In the genomic region with DNA sequence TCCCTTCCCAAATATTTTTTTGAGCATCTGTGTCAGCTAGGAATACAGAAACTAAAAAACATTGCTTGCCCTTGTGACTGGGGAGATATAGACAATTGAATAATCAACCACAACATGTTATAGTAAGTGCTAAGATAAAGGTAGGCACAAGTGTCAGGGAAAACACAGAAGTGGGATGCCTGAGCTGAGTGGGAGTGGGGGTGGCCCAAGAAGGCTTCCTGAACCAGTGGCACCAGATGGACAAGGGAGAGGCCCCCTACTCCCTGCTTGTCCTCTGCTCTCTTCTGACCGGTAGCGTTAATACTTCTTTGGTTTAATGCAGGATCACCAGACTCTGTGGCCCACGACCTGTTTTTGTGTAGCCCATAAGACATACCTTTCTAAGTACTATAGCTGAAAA, we compare ENCODE assay signal across 11 cellular contexts. TPM values are rescaled to one million over a fixed set of nuclear protein-coding genes. Genes with fewer than 3 reads are reported as not detected.
DNase-seq lines count a peak whose midpoint lies in the region; ATAC-seq and TF ChIP-seq lines count a peak whose summit lies in the region.
"Had no signal": no experiment of that assay in that cellular context is flagged by ENCODE, and none has a peak within 500 bp of the region (broad histone marks: within the 10 kb centered on the region; RNA-seq: fewer than 3 reads in every experiment).

No MANE protein-coding gene starts in this region.

- H2AK5ac ChIP-seq in trophoblast cell (ENCODE audit: low read length) = peak overlapping the region; percentile 31

- H2BK12ac ChIP-seq in trophoblast cell (ENCODE audit: low read length) = peak overlapping the region; percentile 93

- H3K4me3 ChIP-seq in HUES48 (ENCODE audit: low read depth, low read length) = no peak overlapping the region
- no peak overlapping the region for H3K4me3 ChIP-seq in trophoblast cell (ENCODE audit: low read depth, low read length)

- no peak overlapping the region for H3K9ac ChIP-seq in HUES48 (ENCODE audit: low read depth, low read length)
- no peak overlapping the region for H3K9ac ChIP-seq in trophoblast cell (ENCODE audit: low read length)

- H3K9me3 ChIP-seq in HUES48 (ENCODE audit: control insufficient read depth, insufficient read depth, low read length) = no peaks in the 10 kb centered on the region
- H3K9me3 ChIP-seq in trophoblast cell (ENCODE audit: insufficient read depth, low read depth, low read length) = no peaks in the 10 kb centered on the region

- H4K8ac ChIP-seq in trophoblast cell (ENCODE audit: low read depth, low read length) = peak overlapping the region; percentile 67

- peak overlapping the region; percentile 31 for H3K4ac ChIP-seq in trophoblast cell (ENCODE audit: low read depth, low read length)

- peak overlapping the region; percentile 69 for H3K18ac ChIP-seq in trophoblast cell (ENCODE audit: low read length)

- peak overlapping the region; percentile 88 for H4K91ac ChIP-seq in trophoblast cell (ENCODE audit: low read depth, low read length)

- H3K27ac ChIP-seq in HUES48 (ENCODE audit: low read depth, low read length) (peak overlapping the region; percentile 91), foreskin keratinocyte (peak overlapping the region; percentile 69), trophoblast cell (ENCODE audit: low read depth, low read length) (peak overlapping the region; percentile 95)

- no peak for DNase-seq in foreskin keratinocyte
- no peak for DNase-seq in trophoblast cell
- no peak for DNase-seq in NCI-H1694 treated with DMSO at 0.1 percent for 48 hours (lab: John Stamatoyannopoulos, UW)
- DNase-seq in NCI-H748 treated with DMSO at 0.1 percent for 48 hours (lab: John Stamatoyannopoulos, UW) = no peak
- no peak for DNase-seq in NCI-H2227 treated with DMSO at 0.1 percent for 48 hours (lab: John Stamatoyannopoulos, UW)
- DNase-seq: DMS79; NCI-H1105; NK-92 treated with Interleukin-12 subunit alpha and Interleukin-12 subunit beta, amount 100 ng/mL, for 24 hours; T-helper 9 cell had no signal

- H3K27me3 ChIP-seq in HUES48 (ENCODE audit: control insufficient read depth, insufficient read depth, low read length) = no peaks in the 10 kb centered on the region
- no peaks in the 10 kb centered on the region for H3K27me3 ChIP-seq in foreskin keratinocyte
- H3K27me3 ChIP-seq in trophoblast cell (ENCODE audit: insufficient read depth, low read length) = no peaks in the 10 kb centered on the region

- no peak for TF ChIP-seq CTCF in foreskin keratinocyte (conservative IDR thresholded peaks at IDR 0.05)

- H2BK5ac ChIP-seq in trophoblast cell (ENCODE audit: low read depth, low read length, poor library complexity) = peak overlapping the region; percentile 82

- no peak overlapping the region for H3K23ac ChIP-seq in trophoblast cell (ENCODE audit: low read length)

- ATAC-seq in SK-N-SH treated with all-trans-retinoic acid at 6 μM for 48 hours (peak; percentile 1; the same call in 1 of the 3 replicates), foreskin keratinocyte (no peak)

- peaks cover 22% of the 10 kb centered on the region for H3K4me1 ChIP-seq in HUES48 (ENCODE audit: control insufficient read depth, insufficient read depth, low read length)
- peaks cover 22% of the 10 kb centered on the region for H3K4me1 ChIP-seq in foreskin keratinocyte
- peaks cover 27% of the 10 kb centered on the region in 2 experiments for H3K4me1 ChIP-seq in trophoblast cell (ENCODE audit: control insufficient read depth in 1 of 2, insufficient read depth in 2 of 2, low read length in 2 of 2)

- peak overlapping the region; percentile 84 for H2BK120ac ChIP-seq in trophoblast cell (ENCODE audit: insufficient read depth, low read length, poor library complexity)

- H3K14ac ChIP-seq in trophoblast cell (ENCODE audit: low read length) = peak overlapping the region; percentile 69

- peaks cover 21% of the 10 kb centered on the region for H3K79me1 ChIP-seq in trophoblast cell (ENCODE audit: low read length)

- H2AFZ ChIP-seq in trophoblast cell (ENCODE audit: insufficient read depth, low read length, poor library complexity) = no peak overlapping the region

- no CpG with 5 or more reads among the region's 3 CpGs for WGBS in trophoblast cell (ENCODE audit: extremely low coverage, insufficient coverage, insufficient read length)

- H3K4me2 ChIP-seq in trophoblast cell (ENCODE audit: low read length) = peak overlapping the region; percentile 23

- H3K36me3 ChIP-seq in HUES48 (ENCODE audit: control insufficient read depth, insufficient read depth, low read length) = no peaks in the 10 kb centered on the region
- H3K36me3 ChIP-seq in trophoblast cell (ENCODE audit: control insufficient read depth in 1 of 2, insufficient read depth in 2 of 2, low read length in 2 of 2) = no peaks in the 10 kb centered on the region

- H3K79me2 ChIP-seq in trophoblast cell (ENCODE audit: control insufficient read depth, insufficient read depth, low read length, poor library complexity) = peaks cover 7% of the 10 kb centered on the region

- H4K12ac ChIP-seq in trophoblast cell (ENCODE audit: low read depth, low read length) = peak overlapping the region; percentile 13

TF ChIP-seq in SK-N-SH treated with all-trans-retinoic acid at 6 μM for 48 hours, 23 proteins besides CTCF, POLR2A, EP300 and RAD21 (continues in another document):
- TF ChIP-seq ISL1 (CRISPR knock-in tag; IDR thresholded peaks at IDR 0.05) (no peak), TCF4 (CRISPR knock-in tag; IDR thresholded peaks at IDR 0.05; ENCODE audit: borderline replicate concordance) (no peak), TOX (CRISPR knock-in tag; IDR thresholded peaks at IDR 0.05; ENCODE audit: borderline replicate concordance) (no peak), ZNF565 (CRISPR knock-in tag; conservative IDR thresholded peaks at IDR 0.05; ENCODE audit: low read depth) (no peak), ZC3H10 (CRISPR knock-in tag; IDR thresholded peaks at IDR 0.05) (no peak), ARNTL (CRISPR knock-in tag; IDR thresholded peaks at IDR 0.05; ENCODE audit: borderline replicate concordance, low read depth) (no peak), ZNF8 (CRISPR knock-in tag; IDR thresholded peaks at IDR 0.05) (no peak), BACH2 (CRISPR knock-in tag; IDR thresholded peaks at IDR 0.05; ENCODE audit: borderline replicate concordance) (no peak), RARB (CRISPR knock-in tag; IDR thresholded peaks at IDR 0.05) (no peak), SNAI2 (CRISPR knock-in tag; IDR thresholded peaks at IDR 0.05) (no peak), OSR1 (CRISPR knock-in tag; IDR thresholded peaks at IDR 0.05) (no peak), CSDC2 (CRISPR knock-in tag; IDR thresholded peaks at IDR 0.05) (no peak)
- TF ChIP-seq, protein P1, sequence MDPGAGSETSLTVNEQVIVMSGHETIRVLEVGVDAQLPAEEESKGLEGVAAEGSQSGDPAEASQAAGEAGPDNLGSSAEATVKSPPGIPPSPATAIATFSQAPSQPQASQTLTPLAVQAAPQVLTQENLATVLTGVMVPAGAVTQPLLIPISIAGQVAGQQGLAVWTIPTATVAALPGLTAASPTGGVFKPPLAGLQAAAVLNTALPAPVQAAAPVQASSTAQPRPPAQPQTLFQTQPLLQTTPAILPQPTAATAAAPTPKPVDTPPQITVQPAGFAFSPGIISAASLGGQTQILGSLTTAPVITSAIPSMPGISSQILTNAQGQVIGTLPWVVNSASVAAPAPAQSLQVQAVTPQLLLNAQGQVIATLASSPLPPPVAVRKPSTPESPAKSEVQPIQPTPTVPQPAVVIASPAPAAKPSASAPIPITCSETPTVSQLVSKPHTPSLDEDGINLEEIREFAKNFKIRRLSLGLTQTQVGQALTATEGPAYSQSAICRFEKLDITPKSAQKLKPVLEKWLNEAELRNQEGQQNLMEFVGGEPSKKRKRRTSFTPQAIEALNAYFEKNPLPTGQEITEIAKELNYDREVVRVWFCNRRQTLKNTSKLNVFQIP (CRISPR knock-in tag; IDR thresholded peaks at IDR 0.05; ENCODE audit: borderline replicate concordance, low read depth) = no peak
- TF ChIP-seq, protein P2, sequence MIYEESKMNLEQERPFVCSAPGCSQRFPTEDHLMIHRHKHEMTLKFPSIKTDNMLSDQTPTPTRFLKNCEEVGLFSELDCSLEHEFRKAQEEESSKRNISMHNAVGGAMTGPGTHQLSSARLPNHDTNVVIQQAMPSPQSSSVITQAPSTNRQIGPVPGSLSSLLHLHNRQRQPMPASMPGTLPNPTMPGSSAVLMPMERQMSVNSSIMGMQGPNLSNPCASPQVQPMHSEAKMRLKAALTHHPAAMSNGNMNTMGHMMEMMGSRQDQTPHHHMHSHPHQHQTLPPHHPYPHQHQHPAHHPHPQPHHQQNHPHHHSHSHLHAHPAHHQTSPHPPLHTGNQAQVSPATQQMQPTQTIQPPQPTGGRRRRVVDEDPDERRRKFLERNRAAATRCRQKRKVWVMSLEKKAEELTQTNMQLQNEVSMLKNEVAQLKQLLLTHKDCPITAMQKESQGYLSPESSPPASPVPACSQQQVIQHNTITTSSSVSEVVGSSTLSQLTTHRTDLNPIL (CRISPR knock-in tag; IDR thresholded peaks at IDR 0.05; ENCODE audit: low read depth) = no peak
- TF ChIP-seq, protein P3, sequence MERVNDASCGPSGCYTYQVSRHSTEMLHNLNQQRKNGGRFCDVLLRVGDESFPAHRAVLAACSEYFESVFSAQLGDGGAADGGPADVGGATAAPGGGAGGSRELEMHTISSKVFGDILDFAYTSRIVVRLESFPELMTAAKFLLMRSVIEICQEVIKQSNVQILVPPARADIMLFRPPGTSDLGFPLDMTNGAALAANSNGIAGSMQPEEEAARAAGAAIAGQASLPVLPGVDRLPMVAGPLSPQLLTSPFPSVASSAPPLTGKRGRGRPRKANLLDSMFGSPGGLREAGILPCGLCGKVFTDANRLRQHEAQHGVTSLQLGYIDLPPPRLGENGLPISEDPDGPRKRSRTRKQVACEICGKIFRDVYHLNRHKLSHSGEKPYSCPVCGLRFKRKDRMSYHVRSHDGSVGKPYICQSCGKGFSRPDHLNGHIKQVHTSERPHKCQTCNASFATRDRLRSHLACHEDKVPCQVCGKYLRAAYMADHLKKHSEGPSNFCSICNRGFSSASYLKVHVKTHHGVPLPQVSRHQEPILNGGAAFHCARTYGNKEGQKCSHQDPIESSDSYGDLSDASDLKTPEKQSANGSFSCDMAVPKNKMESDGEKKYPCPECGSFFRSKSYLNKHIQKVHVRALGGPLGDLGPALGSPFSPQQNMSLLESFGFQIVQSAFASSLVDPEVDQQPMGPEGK (CRISPR knock-in tag; IDR thresholded peaks at IDR 0.05; ENCODE audit: borderline replicate concordance) = no peak

RNA-seq across cellular contexts. Expression of gene PACS1, which starts 48.8 kb away (rescaled TPM):
- 23.6 and 28.1 TPM in 2 replicates for total RNA-seq in foreskin keratinocyte
- 21.4 and 22.4 TPM in 2 replicates for polyA plus RNA-seq in foreskin keratinocyte
- polyA plus RNA-seq in trophoblast cell (2013) = 63.7 and 65.0 TPM in 2 replicates
